27 cellular contexts compared by ENCODE assay signal in the genomic region with DNA sequence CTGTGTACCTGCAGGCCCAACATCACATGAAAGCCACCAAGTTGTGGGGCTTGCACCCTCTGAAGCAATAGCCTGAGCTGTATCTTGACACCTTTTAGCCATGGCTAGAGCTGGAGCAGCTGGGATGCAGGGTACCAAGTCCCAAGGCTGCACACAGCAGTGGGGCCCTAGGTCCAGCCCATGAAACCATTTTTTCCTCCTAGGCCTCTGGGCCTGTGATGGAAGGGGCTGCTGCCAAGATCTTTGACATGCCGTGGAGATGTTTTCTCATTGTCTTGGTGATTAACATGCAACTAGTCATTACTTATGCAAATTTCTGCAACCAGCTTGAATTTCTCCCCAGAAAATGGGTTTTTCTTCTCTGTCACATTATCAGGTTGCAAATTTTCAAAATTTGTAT.
"Had no signal": no experiment of that assay in that cellular context is flagged by ENCODE, and none has a peak within 500 bp of the region (broad histone marks: within the 10 kb centered on the region; RNA-seq: fewer than 3 reads in every experiment).

No MANE protein-coding gene starts in this region.

- H3K4me1 ChIP-seq: stomach, suprapubic skin, testis, thyroid gland, tibial artery, tibial nerve, transverse colon, upper lobe of left lung, upper lobe of right lung, uterus, vagina had no signal

- H3K4me3 ChIP-seq: stomach, suprapubic skin, testis, thoracic aorta, thyroid gland, tibial artery, tibial nerve, transverse colon, upper lobe of left lung, upper lobe of right lung, uterus, vagina had no signal

- FAIRE-seq: urothelium cell line had no signal

- ATAC-seq: stimulated activated effector memory CD8-positive, alpha-beta T cell treated with anti-CD3 and anti-CD28 coated beads, Interleukin-12 subunit alpha, Interleukin-12 subunit beta, amount 100 ng/mL, for 72 hours; stimulated activated memory B cell treated with anti-CD40 and anti-IgM and Interleukin-4, amounts not matched to agents 10 μg/mL and 1 μg/mL and 100 μg/mL, for 72 hours; stimulated activated naive B cell treated with anti-CD40 and anti-IgM and Interleukin-4, amounts not matched to agents 10 μg/mL and 1 μg/mL and 100 μg/mL, for 72 hours; stimulated activated naive CD8-positive, alpha-beta T cell treated with anti-CD3 and anti-CD28 coated beads, Interleukin-15, amount 100 ng/mL, for 72 hours; stimulated activated naive CD8-positive, alpha-beta T cell treated with anti-CD3 and anti-CD28 coated beads, Interleukin-15, Interleukin-2, amounts not matched to agents 100 U/mL and 50 U/mL, for 24 hours; upper lobe of right lung had no signal

- H3K27me3 ChIP-seq: stomach, suprapubic skin, testis, thyroid gland, tibial artery, tibial nerve, transverse colon, upper lobe of left lung, upper lobe of right lung, uterus, vagina had no signal

- H3K36me3 ChIP-seq: stomach, suprapubic skin, thoracic aorta, thyroid gland, tibial artery, tibial nerve, transverse colon, upper lobe of left lung, upper lobe of right lung, uterus, vagina had no signal

- H3K9me3 ChIP-seq: testis, thoracic aorta, thyroid gland, upper lobe of right lung, uterus, vagina had no signal

- DNase-seq: stimulated activated CD4-positive, alpha-beta T cell treated with anti-CD3 and anti-CD28 coated beads, Interleukin-2, amount 100 ng/mL, for 48 hours; stimulated activated CD4-positive, alpha-beta T cell treated with anti-CD3 and anti-CD28 coated beads, Interleukin-4, amount 100 ng/mL, for 1 hour; stimulated activated CD4-positive, alpha-beta T cell treated with anti-CD3 and anti-CD28 coated beads, Interleukin-4, amount 100 ng/mL, for 24 hours; stimulated activated CD4-positive, alpha-beta T cell treated with anti-CD3 and anti-CD28 coated beads, Interleukin-4, amount 100 ng/mL, for 4 hours; stimulated activated CD8-positive, alpha-beta memory T cell treated with anti-CD3 and anti-CD28 coated beads, Interleukin-4, amount 100 ng/mL, for 48 hours; stimulated activated naive B cell treated with anti-CD40 and anti-IgM and Interleukin-4, amounts not matched to agents 10 μg/mL and 1 μg/mL and 100 μg/mL, for 72 hours; stimulated activated naive CD4-positive, alpha-beta T cell; stimulated activated naive CD4-positive, alpha-beta T cell treated with Interleukin-2 at 50 U/mL for 16 hours; stimulated activated naive CD8-positive, alpha-beta T cell treated with anti-CD3 and anti-CD28 coated beads, Interleukin-15, amount 100 ng/mL, for 72 hours; stimulated activated naive CD8-positive, alpha-beta T cell treated with anti-CD3 and anti-CD28 coated beads, Interleukin-15, Interleukin-2, amounts not matched to agents 100 U/mL and 50 U/mL, for 24 hours; stomach; substantia nigra; testis; thyroid gland; tibial artery; transverse colon; trophoblast cell; upper lobe of left lung; upper lobe of right lung; uterus had no signal

- H3K27ac ChIP-seq: stomach, suprapubic skin, testis, thoracic aorta, thyroid gland, tibial artery, tibial nerve, transverse colon, upper lobe of left lung, upper lobe of right lung, uterus, vagina had no signal
